ENCODE assay signal across 10 cellular contexts in genomic region chr19:33429891-33430673, GRCh38. TPM values are rescaled to one million over a fixed set of nuclear protein-coding genes. Genes with fewer than 3 reads are reported as not detected.
A peak's percentile ranks its signal among the peaks of the same experiment; 100 is the strongest.
DNase-seq lines count a peak whose midpoint lies in the region; ATAC-seq and TF ChIP-seq lines count a peak whose summit lies in the region.
"Had no signal": no experiment of that assay in that cellular context is flagged by ENCODE, and none has a peak within 500 bp of the region (broad histone marks: within the 10 kb centered on the region; RNA-seq: fewer than 3 reads in every experiment).

No MANE protein-coding gene starts in this region.

- intact Hi-C loops in activated naive CD4-positive, alpha-beta T cell treated with anti-CD3 and anti-CD28 coated beads for 36 hours (cut with micrococcal nuclease), result loop anchor here (1.0 kb wide), 1 partner anchor 341 kb away; no protein-coding TSS in a partner anchor
- intact Hi-C loops in MCF 10A (cut with micrococcal nuclease), result loop anchor here (1.0 kb wide), 1 partner anchor 341 kb away; no protein-coding TSS in a partner anchor

- no peaks in the 10 kb centered on the region for H3K36me3 Mint-ChIP-seq in activated naive CD4-positive, alpha-beta T cell treated with anti-CD3 and anti-CD28 coated beads for 36 hours (ENCODE audit: low read depth)
- no peaks in the 10 kb centered on the region for H3K36me3 Mint-ChIP-seq in stimulated activated memory B cell treated with anti-CD40 and anti-IgM and Interleukin-4, amounts not matched to agents 10 μg/mL and 1 μg/mL and 100 μg/mL, for 72 hours
- H3K36me3 Mint-ChIP-seq in MCF 10A (ENCODE audit: insufficient read depth, unreplicated experiment), result no peaks in the 10 kb centered on the region

- no peak for ATAC-seq in stimulated activated memory B cell treated with anti-CD40 and anti-IgM and Interleukin-4, amounts not matched to agents 10 μg/mL and 1 μg/mL and 100 μg/mL, for 72 hours
- no peak for ATAC-seq in GM19351 (IDR thresholded peaks at IDR 0.05; ENCODE audit: unreplicated experiment)

- no peaks in the 10 kb centered on the region for H3K27me3 Mint-ChIP-seq in activated naive CD4-positive, alpha-beta T cell treated with anti-CD3 and anti-CD28 coated beads for 36 hours (ENCODE audit: low read depth)
- H3K27me3 Mint-ChIP-seq in stimulated activated memory B cell treated with anti-CD40 and anti-IgM and Interleukin-4, amounts not matched to agents 10 μg/mL and 1 μg/mL and 100 μg/mL, for 72 hours, result peaks cover 9% of the 10 kb centered on the region
- H3K27me3 Mint-ChIP-seq in MCF 10A (ENCODE audit: insufficient read depth, unreplicated experiment), result peaks cover 12% of the 10 kb centered on the region

- no TSS peak for BruUV-seq in MCF 10A (replicated peaks; lab: Mats Ljungman, UMichigan)

- H3K4me1 Mint-ChIP-seq in activated naive CD4-positive, alpha-beta T cell treated with anti-CD3 and anti-CD28 coated beads for 36 hours (ENCODE audit: low read depth), result peaks cover 7% of the 10 kb centered on the region
- H3K4me1 Mint-ChIP-seq in stimulated activated memory B cell treated with anti-CD40 and anti-IgM and Interleukin-4, amounts not matched to agents 10 μg/mL and 1 μg/mL and 100 μg/mL, for 72 hours, result peaks cover 9% of the 10 kb centered on the region
- H3K4me1 Mint-ChIP-seq in MCF 10A (ENCODE audit: insufficient read depth, unreplicated experiment), result peaks cover 5% of the 10 kb centered on the region

- peak overlapping the region; percentile 16 for H3K27ac Mint-ChIP-seq in activated naive CD4-positive, alpha-beta T cell treated with anti-CD3 and anti-CD28 coated beads for 36 hours
- H3K27ac Mint-ChIP-seq in stimulated activated memory B cell treated with anti-CD40 and anti-IgM and Interleukin-4, amounts not matched to agents 10 μg/mL and 1 μg/mL and 100 μg/mL, for 72 hours, result peak overlapping the region; percentile 36
- H3K27ac Mint-ChIP-seq in MCF 10A (ENCODE audit: low read depth, unreplicated experiment), result no peak overlapping the region
- H3K27ac Mint-ChIP-seq: HFFc6; T-helper 2 cell treated with Interferon-gamma antibody and Interleukin-4, amounts not matched to agents 5 μg/mL and 100 μg/mL, for 36 hours had no signal

- POLR2A ChIA-PET in MCF 10A (lab: Yijun Ruan, JAX), result interaction anchor here (0.6 to 0.8 kb wide), 2 partner anchors 143 to 221 kb away, joined by 3 to 4 read pairs; no protein-coding TSS in a partner anchor

- DNase-seq in activated naive CD4-positive, alpha-beta T cell treated with anti-CD3 and anti-CD28 coated beads for 36 hours, result peak; percentile 18
- DNase-seq in activated naive CD4-positive, alpha-beta T cell treated with anti-CD3 and anti-CD28 coated beads, Interleukin-2, amount 50 U/mL, for 16 hours, result no peak
- DNase-seq in NCI-H82 (lab: John Stamatoyannopoulos, UW) (peak; percentile 89), cerebellar cortex (ENCODE audit: low spot score) (peak; percentile 35), GM03348 (ENCODE audit: low spot score) (no peak), MCF 10A (ENCODE audit: unreplicated experiment) (no peak)

- H3K4me3 Mint-ChIP-seq in activated naive CD4-positive, alpha-beta T cell treated with anti-CD3 and anti-CD28 coated beads for 36 hours, result no peak overlapping the region
- no peak overlapping the region for H3K4me3 Mint-ChIP-seq in stimulated activated memory B cell treated with anti-CD40 and anti-IgM and Interleukin-4, amounts not matched to agents 10 μg/mL and 1 μg/mL and 100 μg/mL, for 72 hours
- H3K4me3 Mint-ChIP-seq in MCF 10A (ENCODE audit: unreplicated experiment), result no peak overlapping the region
- H3K4me3 Mint-ChIP-seq: HFFc6; T-helper 2 cell treated with Interferon-gamma antibody and Interleukin-4, amounts not matched to agents 5 μg/mL and 100 μg/mL, for 36 hours had no signal

- CTCF ChIA-PET in activated naive CD4-positive, alpha-beta T cell treated with anti-CD3 and anti-CD28 coated beads for 36 hours (lab: Charles Lee), result interaction anchor here (0.7 to 1.2 kb wide), 10 partner anchors 9 to 341 kb away, joined by 3 to 8 read pairs (median 4); no protein-coding TSS in a partner anchor
- CTCF ChIA-PET in MCF 10A (lab: Yijun Ruan, JAX), result interaction anchor here (0.5 to 9.5 kb wide), 53 partner anchors 9 to 1283 kb away, joined by 3 to 227 read pairs (median 4); no protein-coding TSS in a partner anchor

- TF ChIP-seq CTCF in MCF 10A (IDR thresholded peaks at IDR 0.05; ENCODE audit: unreplicated experiment), result no peak

- H3K9me3 Mint-ChIP-seq in activated naive CD4-positive, alpha-beta T cell treated with anti-CD3 and anti-CD28 coated beads for 36 hours, result no peaks in the 10 kb centered on the region
- H3K9me3 Mint-ChIP-seq in stimulated activated memory B cell treated with anti-CD40 and anti-IgM and Interleukin-4, amounts not matched to agents 10 μg/mL and 1 μg/mL and 100 μg/mL, for 72 hours, result no peaks in the 10 kb centered on the region
- no peaks in the 10 kb centered on the region for H3K9me3 Mint-ChIP-seq in MCF 10A (ENCODE audit: unreplicated experiment)
- H3K9me3 Mint-ChIP-seq: HFFc6; T-helper 2 cell treated with Interferon-gamma antibody and Interleukin-4, amounts not matched to agents 5 μg/mL and 100 μg/mL, for 36 hours had no signal

RNA-seq across cellular contexts. Expression of gene CEBPG, which starts 56.6 kb away (rescaled TPM):
- total RNA-seq in activated naive CD4-positive, alpha-beta T cell treated with anti-CD3 and anti-CD28 coated beads for 36 hours, result 10 to 100 TPM; 37.3 to 38.7 TPM
- 78.5 and 91.3 TPM in 2 replicates for total RNA-seq in MCF 10A (2022)

Comparison
In these comparisons a context has a peak if more than half of its experiments do, and no peak if none do; other contexts are left out.
1. DNase-seq: peak in activated naive CD4-positive, alpha-beta T cell treated with anti-CD3 and anti-CD28 coated beads for 36 hours (single experiment), NCI-H82 (single experiment) and cerebellar cortex (single experiment); none in activated naive CD4-positive, alpha-beta T cell treated with anti-CD3 and anti-CD28 coated beads, Interleukin-2, amount 50 U/mL, for 16 hours (single experiment), GM03348 (single experiment) and MCF 10A (single experiment).